19 cellular contexts compared by ENCODE assay signal in the genomic region with DNA sequence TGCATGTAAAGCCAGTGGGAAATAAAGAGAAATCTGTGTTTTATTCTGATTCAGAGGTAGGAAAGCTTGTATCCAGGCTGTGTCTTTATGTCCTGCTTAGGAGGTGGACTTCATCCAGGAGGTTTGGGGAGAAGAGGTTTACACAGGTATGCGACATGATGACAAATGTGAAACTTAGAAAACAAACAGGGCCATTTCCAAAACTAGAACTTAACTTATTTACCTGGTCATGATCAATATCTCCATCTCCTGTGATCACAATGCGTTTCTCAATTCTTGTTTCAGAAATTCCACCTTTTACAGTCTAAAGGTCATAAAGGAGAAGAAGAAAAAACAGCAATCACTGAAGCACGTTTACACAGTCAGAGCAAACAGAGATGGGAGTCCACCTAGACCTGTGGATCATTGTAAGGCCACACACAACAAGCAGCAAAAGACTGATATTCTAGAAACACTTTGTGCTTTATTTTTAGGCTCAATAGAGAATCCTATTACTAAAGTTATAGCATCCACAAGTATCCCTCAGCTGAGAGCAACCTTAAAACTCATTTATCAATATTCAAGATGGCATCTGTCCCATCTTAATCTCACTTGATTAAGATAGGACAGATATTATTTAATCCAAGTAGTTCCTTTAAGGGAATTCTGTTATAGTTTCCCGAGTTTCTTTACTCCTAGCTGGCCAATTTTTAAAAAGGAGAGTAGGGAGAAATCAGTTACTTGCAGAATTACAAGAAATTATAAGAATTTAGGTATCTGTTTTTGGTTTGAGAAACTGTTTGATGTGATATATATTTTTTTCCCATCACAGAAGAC. TPM values are rescaled to one million over a fixed set of nuclear protein-coding genes. Genes with fewer than 3 reads are reported as not detected.
DNase-seq lines count a peak whose midpoint lies in the region; ATAC-seq, FAIRE-seq and TF ChIP-seq lines count a peak whose summit lies in the region.
"Had no signal": no experiment of that assay in that cellular context is flagged by ENCODE, and none has a peak within 500 bp of the region (broad histone marks: within the 10 kb centered on the region; RNA-seq: fewer than 3 reads in every experiment).

No MANE protein-coding gene starts in this region.

- H3K27ac ChIP-seq in Karpas-422 (ENCODE audit: low read length), result no peak overlapping the region
- H3K27ac ChIP-seq: HL-60 had no signal

- H3K4me3 ChIP-seq in Karpas-422 (ENCODE audit: low read length), result no peak overlapping the region
- H3K4me3 ChIP-seq: GM12878 had no signal

- H3K79me2 ChIP-seq in Karpas-422 (ENCODE audit: low read length), result no peaks in the 10 kb centered on the region

- H3K9me2 ChIP-seq in Karpas-422 (replicated peaks; ENCODE audit: insufficient read depth, low read length), result no peaks in the 10 kb centered on the region

- no peak overlapping the region for H3K4me2 ChIP-seq in Karpas-422 (ENCODE audit: low read depth, low read length, poor library complexity, severe bottlenecking)

- H3K4me3 Mint-ChIP-seq in nephron progenitor cell, result no peak overlapping the region
- H3K4me3 Mint-ChIP-seq: CD14-positive monocyte; CD8-positive, alpha-beta T cell; H9; IgD-negative memory B cell had no signal

- TF ChIP-seq CTCF in D721Med (IDR thresholded peaks at IDR 0.05; ENCODE audit: insufficient read depth, missing control alignments), result no peak
- TF ChIP-seq CTCF in nephron progenitor cell (IDR thresholded peaks at IDR 0.05), result no peak

- H3K27me3 ChIP-seq in Karpas-422 (ENCODE audit: low read length), result no peaks in the 10 kb centered on the region

- H3K27me3 Mint-ChIP-seq in nephron progenitor cell (ENCODE audit: low read depth, poor library complexity), result no peaks in the 10 kb centered on the region
- H3K27me3 Mint-ChIP-seq: IgD-negative memory B cell had no signal

- no peaks in the 10 kb centered on the region for H3K4me1 ChIP-seq in Karpas-422 (ENCODE audit: low read length)

- no peaks in the 10 kb centered on the region for H3K9me3 ChIP-seq in Karpas-422 (ENCODE audit: low read length)

- peaks cover 20% of the 10 kb centered on the region for H3K4me1 Mint-ChIP-seq in nephron progenitor cell
- H3K4me1 Mint-ChIP-seq: CD14-positive monocyte, IgD-negative memory B cell had no signal

- H2AFZ ChIP-seq in Karpas-422 (ENCODE audit: low read length), result no peak overlapping the region

- no peaks in the 10 kb centered on the region for H3K9me3 Mint-ChIP-seq in nephron progenitor cell
- H3K9me3 Mint-ChIP-seq: CD14-positive monocyte; CD8-positive, alpha-beta T cell; H9; IgD-negative memory B cell had no signal

- peak; percentile 35 for FAIRE-seq in D721Med (lab: Jason Lieb, UNC)
- FAIRE-seq: A204.1, GM12878 had no signal

- ATAC-seq in left lobe of liver (peak; percentile 92), HG03565 (IDR thresholded peaks at IDR 0.05; ENCODE audit: unreplicated experiment) (no peak)
- ATAC-seq: CD8-positive, alpha-beta T cell; GM12878 had no signal

- peaks cover 47% of the 10 kb centered on the region for H3K36me3 Mint-ChIP-seq in nephron progenitor cell (ENCODE audit: low read depth)

- peak overlapping the region; percentile 27 for H3K27ac Mint-ChIP-seq in nephron progenitor cell
- H3K27ac Mint-ChIP-seq: CD14-positive monocyte; CD8-positive, alpha-beta T cell; IgD-negative memory B cell had no signal

- DNase-seq in D721Med (ENCODE audit: insufficient read length, low spot score), result no peak
- peak; percentile 49 for DNase-seq in HuH-7 (ENCODE audit: low spot score)
- DNase-seq in left lobe of liver (ENCODE audit: low spot score), result no peak
- DNase-seq in nephron progenitor cell, result no peak
- no peak for DNase-seq in NCI-H1694 (lab: John Stamatoyannopoulos, UW)
- DNase-seq in Karpas-422, result no peak
- DNase-seq: CD8-positive, alpha-beta T cell; COR-L47; DMS79; GOT3; H9; KG1 had no signal

- H4K20me1 ChIP-seq in Karpas-422 (ENCODE audit: insufficient read depth, low read depth, low read length), result no peaks in the 10 kb centered on the region

- no peak overlapping the region for H3K9ac ChIP-seq in Karpas-422 (ENCODE audit: low read length)

- no peaks in the 10 kb centered on the region for H3K36me3 ChIP-seq in Karpas-422 (ENCODE audit: insufficient read depth, low read length)

RNA-seq across cellular contexts. Expression of a gene that starts 36.4 kb away (rescaled TPM):
- 22.2 TPM for total RNA-seq in left lobe of liver
- total RNA-seq in Karpas-422 (2014; rRNA removed; shearing (Covaris generic); ENCODE audit: low replicate concordance), result not detected in 2 replicates
- total RNA-seq: CD8-positive, alpha-beta T cell; G401; H9 had no signal

Comparison
In these comparisons a context has a peak if more than half of its experiments do, and no peak if none do; other contexts are left out.
1. RNA of a gene that starts 36.4 kb away (total RNA-seq): 22.2 TPM in left lobe of liver (single experiment); not detected in Karpas-422; every median in the first group is over 10 times any median in the second.